ENCODE assay signal across 8 cellular contexts in the genomic region with DNA sequence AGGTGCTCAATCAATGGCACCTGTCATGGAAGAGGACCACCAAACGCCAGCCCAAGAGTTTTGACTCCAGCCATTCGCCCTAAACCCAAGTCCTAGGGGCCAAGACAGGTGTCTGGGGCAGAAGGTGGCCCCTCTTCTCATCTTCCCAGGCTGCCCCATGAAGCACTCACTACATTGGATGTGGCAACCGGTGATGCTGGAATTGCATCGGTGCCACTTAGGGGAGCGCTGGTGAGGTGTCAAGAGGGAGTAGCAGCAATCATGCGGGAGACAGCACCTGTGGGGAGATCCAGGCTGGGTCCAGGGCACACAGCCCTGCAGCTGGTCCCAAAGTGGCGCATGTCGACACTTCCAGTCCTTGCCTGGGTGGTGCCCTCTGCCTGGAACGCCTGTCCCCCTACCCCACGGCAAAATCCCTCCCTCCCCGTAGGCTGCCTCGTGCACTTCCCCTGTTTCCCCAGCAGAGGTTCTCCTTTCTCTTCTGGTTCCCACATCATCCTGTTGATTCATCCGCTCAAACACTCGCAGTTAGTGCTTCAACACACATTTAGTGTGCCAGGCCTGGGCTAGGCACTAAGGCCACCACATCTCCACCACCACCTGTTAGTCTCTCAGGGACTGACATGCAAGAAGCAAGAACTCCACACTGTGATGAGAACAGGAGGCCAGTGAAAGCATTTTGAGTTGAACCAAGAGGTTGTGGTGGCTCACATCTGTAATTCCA. TPM values are rescaled to one million over a fixed set of nuclear protein-coding genes. Genes with fewer than 3 reads are reported as not detected.
DNase-seq lines count a peak whose midpoint lies in the region; ATAC-seq, FAIRE-seq and TF ChIP-seq lines count a peak whose summit lies in the region.

No MANE protein-coding gene starts in this region.

- no peaks in the 10 kb centered on the region for H3K79me2 ChIP-seq in GM12878 (ENCODE audit: control insufficient read depth, insufficient read depth, low read length)

- peak overlapping the region; percentile 64 for H2AFZ ChIP-seq in GM12878 (ENCODE audit: control insufficient read depth, low read depth, low read length)

- BruUV-seq in GM12878 (replicated peaks; lab: Mats Ljungman, UMichigan) = no TSS peak

- in situ Hi-C loops in HAP-1 (cut with MboI; ENCODE audit: low sequenced_read_pairs) = no loop called here
- in situ Hi-C loops in GM12878 (cut with MboI) = no loop called here

- RAD21 ChIA-PET in GM12878 (lab: Charles Lee; ENCODE audit: unreplicated experiment) = interaction anchor here (1.1 to 7.0 kb wide), 4 partner anchors 42 to 184 kb away, joined by 3 to 91 read pairs (median 4); no protein-coding TSS in a partner anchor

- H3K9me3 Mint-ChIP-seq in CD8-positive, alpha-beta T cell = no peaks in the 10 kb centered on the region

- H3K4me3 ChIP-seq in CD8-positive, alpha-beta T cell (ENCODE audit: low read depth, low read length) = no peak overlapping the region
- H3K4me3 ChIP-seq in HAP-1 = no peak overlapping the region
- no peak overlapping the region for H3K4me3 ChIP-seq in GM12878

- TF ChIP-seq EP300 in GM12878 (IDR thresholded peaks at IDR 0.05; ENCODE audit: borderline replicate concordance in 1 of 2, control insufficient read depth in 1 of 2, low read depth in 2 of 2, low read length in 2 of 2) = no peak

- H3K36me3 Mint-ChIP-seq in CD8-positive, alpha-beta T cell = no peaks in the 10 kb centered on the region

- TF ChIP-seq POLR2A in GM12878 (IDR thresholded peaks at IDR 0.05; ENCODE audit: low read depth, low read length) = no peak

- no peaks in the 10 kb centered on the region for H4K20me1 ChIP-seq in GM12878 (ENCODE audit: control insufficient read depth, insufficient read depth)

- CTCF ChIA-PET in CD8-positive, alpha-beta T cell (lab: Charles Lee) = no interaction called here
- CTCF ChIA-PET in GM12878 (lab: Yijun Ruan, JAX) = interaction anchor here (0.7 to 8.9 kb wide), 18 partner anchors 9 to 320 kb away, joined by 3 to 181 read pairs (median 5); no protein-coding TSS in a partner anchor

- SMC1A ChIA-PET in GM12878 (lab: Charles Lee; ENCODE audit: uncharacterized antibody, unreplicated experiment) = interaction anchor here (0.9 to 3.2 kb wide), 14 partner anchors 9 to 184 kb away, joined by 3 to 35 read pairs (median 7); no protein-coding TSS in a partner anchor

- no peak overlapping the region for H3K27ac ChIP-seq in CD8-positive, alpha-beta T cell (ENCODE audit: low read depth, low read length)
- no peak overlapping the region for H3K27ac ChIP-seq in GM12878 (ENCODE audit: control insufficient read depth, insufficient read depth)

- peaks cover 7% of the 10 kb centered on the region for H3K27me3 Mint-ChIP-seq in CD8-positive, alpha-beta T cell (ENCODE audit: low read depth)

- TF ChIP-seq RAD21 in GM12878 (IDR thresholded peaks at IDR 0.05; ENCODE audit: insufficient read depth, low read depth, low read length) = peak; percentile 94

- TF ChIP-seq CTCF in CD8-positive, alpha-beta T cell (IDR thresholded peaks at IDR 0.05) = peak; percentile 29
- peak; percentile 84 to 90 (median 86) for TF ChIP-seq CTCF in GM12878 (IDR thresholded peaks at IDR 0.05 in 2 of 3, conservative IDR thresholded peaks at IDR 0.05 in 1 of 3; ENCODE audit: control insufficient read depth in 2 of 3, extremely low read depth in 1 of 3, insufficient read depth in 1 of 3, low read depth in 3 of 3, low read length in 3 of 3)

- FAIRE-seq in GM12878 (lab: Jason Lieb, UNC) = no peak

- no peaks in the 10 kb centered on the region for H3K4me1 ChIP-seq in CD8-positive, alpha-beta T cell (ENCODE audit: insufficient read depth, low read length)
- H3K4me1 ChIP-seq in HAP-1 (no peaks in the 10 kb centered on the region), GM12878 (ENCODE audit: control insufficient read depth, insufficient read depth, low read length) (no peaks in the 10 kb centered on the region)

- no peaks in the 10 kb centered on the region for H3K9me3 ChIP-seq in CD8-positive, alpha-beta T cell (ENCODE audit: low read length)
- H3K9me3 ChIP-seq in HAP-1 = no peaks in the 10 kb centered on the region
- no peaks in the 10 kb centered on the region for H3K9me3 ChIP-seq in GM12878 (replicated peaks; ENCODE audit: control insufficient read depth, insufficient read depth, low read length)

- DNase-seq in CD8-positive, alpha-beta T cell = peak in 1 of 7 experiments; percentile 12
- DNase-seq in HAP-1 (ENCODE audit: low spot score in 2 of 2) = peak; percentile 23 to 45
- peak; percentile 65 for DNase-seq in OCI-M1 (lab: John Stamatoyannopoulos, UW)
- no peak for DNase-seq in GM12878 (ENCODE audit: low read depth, low spot score)
- DNase-seq in iPS DF 4.7 (ENCODE audit: extremely low read depth, low spot score) = peak; percentile 46
- peak; percentile 10 to 17 for DNase-seq in stimulated activated CD4-positive, alpha-beta T cell treated with anti-CD3 and anti-CD28 coated beads, Interleukin-15, amount 100 ng/mL, for 48 hours (ENCODE audit: low read depth in 2 of 2)
- no peak for DNase-seq in cortex of kidney (lab: John Stamatoyannopoulos, UW)

- no peak for ATAC-seq in CD8-positive, alpha-beta T cell
- ATAC-seq in GM12878 (peak; percentile 97), HG03442 (IDR thresholded peaks at IDR 0.05; ENCODE audit: unreplicated experiment) (no peak)

- no peaks in the 10 kb centered on the region for H3K36me3 ChIP-seq in CD8-positive, alpha-beta T cell (ENCODE audit: insufficient read depth, low read length)
- no peaks in the 10 kb centered on the region for H3K36me3 ChIP-seq in HAP-1 (replicated peaks)
- no peaks in the 10 kb centered on the region for H3K36me3 ChIP-seq in GM12878 (ENCODE audit: control insufficient read depth in 2 of 2, insufficient read depth in 2 of 2, low read length in 1 of 2)

- H3K4me1 Mint-ChIP-seq in CD8-positive, alpha-beta T cell (ENCODE audit: low read depth) = no peaks in the 10 kb centered on the region

- intact Hi-C loops in CD8-positive, alpha-beta T cell (cut with DNase I, micrococcal nuclease) = loop anchor here in 1 of 2 experiments (2.0 kb wide), 1 partner anchor 94 kb away; no protein-coding TSS in a partner anchor
- intact Hi-C loops in GM12878 (cut with micrococcal nuclease; ENCODE audit: unreplicated experiment) = loop anchor here (1.0 to 2.0 kb wide), 4 partner anchors 52 to 182 kb away; no protein-coding TSS in a partner anchor

- no peak overlapping the region for H3K4me3 Mint-ChIP-seq in CD8-positive, alpha-beta T cell

- H3K27ac Mint-ChIP-seq in CD8-positive, alpha-beta T cell = no peak overlapping the region

- no peak overlapping the region for H3K9ac ChIP-seq in GM12878 (ENCODE audit: control insufficient read depth, insufficient read depth, low read length)

- no peaks in the 10 kb centered on the region for H3K27me3 ChIP-seq in CD8-positive, alpha-beta T cell (ENCODE audit: insufficient read depth, low read length)
- H3K27me3 ChIP-seq in HAP-1 (ENCODE audit: low read depth) (no peaks in the 10 kb centered on the region), GM12878 (replicated peaks in 1 of 2; ENCODE audit: control insufficient read depth in 2 of 2, insufficient read depth in 2 of 2, low read length in 1 of 2) (no peaks in the 10 kb centered on the region)

- 39% methylated on average over 14 of the region's 14 CpGs for whole genome bisulfite sequencing in GM12878 (ENCODE audit: insufficient coverage, insufficient replicate concordance, low lambda C conversion rate, missing lambda C conversion rate)

- POLR2A ChIA-PET in CD8-positive, alpha-beta T cell (lab: Charles Lee) = no interaction called here
- POLR2A ChIA-PET in GM12878 (lab: Charles Lee) = no interaction called here

- no peak overlapping the region for H3K4me2 ChIP-seq in GM12878 (ENCODE audit: control insufficient read depth, insufficient read depth)

RNA-seq across cellular contexts. Expression of gene PLA2G2D, which starts 18.5 kb away (rescaled TPM):
- total RNA-seq in CD8-positive, alpha-beta T cell = not detected
- total RNA-seq in GM12878 (2013; cell fraction: nucleolus; rRNA removed) = 0.17 and 0.34 TPM in 2 replicates
- total RNA-seq in GM12878 (2014; rRNA removed) = 0.06 and 0.11 TPM in 2 replicates
- total RNA-seq in GM12878 (2014; rRNA removed; fragmentation: Illumina TruSeq; extraction: Trizol) = 0.14 and 0.22 TPM in 2 replicates
- 0.13 and 0.27 TPM in 2 replicates for total RNA-seq in GM12878 (2021)
- not detected for polyA plus RNA-seq in GM12878 (2011; ENCODE audit: low read depth)
- polyA plus RNA-seq in GM12878 (2011; rRNA removed) = 0.13 and 0.19 TPM in 2 replicates
- polyA plus RNA-seq in GM12878 (2011; cell fraction: cytosol; rRNA removed) = 0.15 and 0.21 TPM in 2 replicates
- 0.04 and 0.10 TPM in 2 replicates for polyA plus RNA-seq in GM12878 (2011; cell fraction: nucleus; rRNA removed)
- 0.07 TPM in 1 of 2 replicates, not detected in the other for polyA plus RNA-seq in GM12878 (2012)
- polyA plus RNA-seq in GM12878 (2014; fragmentation: Illumina TruSeq; extraction: Trizol) = 0.34 TPM in 1 of 2 replicates, not detected in the other
- under 1 TPM; 0.06 to 0.07 TPM for polyA plus RNA-seq in GM12878 (2014; fragmentation: Nextera tagmentation; extraction: Ambion mirVana)
- polyA plus RNA-seq in GM12878 (2014; rRNA removed) = 0.38 TPM in 2 replicates
- not detected for polyA plus RNA-seq in GM12878 (2016; fragmentation: Nextera tagmentation; extraction: Ambion mirVana)
- 0.10 TPM in 1 of 2 replicates, not detected in the other for polyA minus RNA-seq in GM12878 (2011; rRNA and poly(A)+ RNA removed)
- polyA minus RNA-seq in GM12878 (2011; cell fraction: cytosol; rRNA and poly(A)+ RNA removed) = not detected in 2 replicates
- polyA minus RNA-seq in GM12878 (2011; cell fraction: nucleus; rRNA and poly(A)+ RNA removed) = 0.19 TPM in 1 of 2 replicates, not detected in the other

RNA-seq across cellular contexts. Expression of gene PLA2G5, which starts 30.8 kb away (rescaled TPM):
- not detected for total RNA-seq in CD8-positive, alpha-beta T cell
- total RNA-seq in GM12878 (2013; cell fraction: nucleolus; rRNA removed) = not detected in 2 replicates
- total RNA-seq in GM12878 (2014; rRNA removed) (0.17 TPM in 1 of 2 replicates, not detected in the other), GM12878 (2014; rRNA removed; fragmentation: Illumina TruSeq; extraction: Trizol) (not detected in 2 replicates), GM12878 (2021) (not detected in 2 replicates)
- polyA plus RNA-seq in GM12878 (2011; ENCODE audit: low read depth) = not detected
- polyA plus RNA-seq in GM12878 (2011; rRNA removed) (0.10 TPM in 1 of 2 replicates, not detected in the other), GM12878 (2014; fragmentation: Illumina TruSeq; extraction: Trizol) (0.19 TPM in 1 of 2 replicates, not detected in the other), GM12878 (2014; fragmentation: Nextera tagmentation; extraction: Ambion mirVana) (not detected), GM12878 (2014; rRNA removed) (not detected in 2 replicates), GM12878 (2016; fragmentation: Nextera tagmentation; extraction: Ambion mirVana) (not detected)
- 0.36 and 0.38 TPM in 2 replicates for polyA plus RNA-seq in GM12878 (2011; cell fraction: cytosol; rRNA removed)
- 0.28 TPM in 1 of 2 replicates, not detected in the other for polyA plus RNA-seq in GM12878 (2011; cell fraction: nucleus; rRNA removed)
- 0.10 TPM in 1 of 2 replicates, not detected in the other for polyA plus RNA-seq in GM12878 (2012)
- not detected in 2 replicates for polyA minus RNA-seq in GM12878 (2011; rRNA and poly(A)+ RNA removed)
- not detected in 2 replicates for polyA minus RNA-seq in GM12878 (2011; cell fraction: cytosol; rRNA and poly(A)+ RNA removed)
- polyA minus RNA-seq in GM12878 (2011; cell fraction: nucleus; rRNA and poly(A)+ RNA removed) = not detected in 2 replicates

RNA-seq across cellular contexts. Expression of gene PLA2G2F, which starts 38.3 kb away (rescaled TPM):
- total RNA-seq in CD8-positive, alpha-beta T cell = not detected
- not detected in 2 replicates for total RNA-seq in GM12878 (2013; cell fraction: nucleolus; rRNA removed)
- total RNA-seq in GM12878 (2014; rRNA removed) = not detected in 2 replicates
- not detected in 2 replicates for total RNA-seq in GM12878 (2014; rRNA removed; fragmentation: Illumina TruSeq; extraction: Trizol)
- total RNA-seq in GM12878 (2021) = not detected in 2 replicates
- not detected for polyA plus RNA-seq in GM12878 (2011; ENCODE audit: low read depth)
- polyA plus RNA-seq in GM12878 (2011; rRNA removed) = not detected in 2 replicates
- 0.01 and 0.02 TPM in 2 replicates for polyA plus RNA-seq in GM12878 (2011; cell fraction: cytosol; rRNA removed)
- 0.15 and 0.19 TPM in 2 replicates for polyA plus RNA-seq in GM12878 (2011; cell fraction: nucleus; rRNA removed)
- polyA plus RNA-seq in GM12878 (2012) = not detected in 2 replicates
- polyA plus RNA-seq in GM12878 (2014; fragmentation: Illumina TruSeq; extraction: Trizol) = 0.03 TPM in 1 of 2 replicates, not detected in the other
- not detected for polyA plus RNA-seq in GM12878 (2014; fragmentation: Nextera tagmentation; extraction: Ambion mirVana)
- 0.09 TPM in 1 of 2 replicates, not detected in the other for polyA plus RNA-seq in GM12878 (2014; rRNA removed)
- polyA plus RNA-seq in GM12878 (2016; fragmentation: Nextera tagmentation; extraction: Ambion mirVana) = not detected
- 0.05 TPM in 1 of 2 replicates, not detected in the other for polyA minus RNA-seq in GM12878 (2011; rRNA and poly(A)+ RNA removed)
- polyA minus RNA-seq in GM12878 (2011; cell fraction: cytosol; rRNA and poly(A)+ RNA removed) = not detected in 2 replicates
- polyA minus RNA-seq in GM12878 (2011; cell fraction: nucleus; rRNA and poly(A)+ RNA removed) = not detected in 2 replicates

Comparison
In these comparisons a context has a peak if more than half of its experiments do, and no peak if none do; other contexts are left out.
1. DNase-seq: peak in HAP-1 (2 of 2), OCI-M1 (single experiment), iPS DF 4.7 (single experiment) and stimulated activated CD4-positive, alpha-beta T cell treated with anti-CD3 and anti-CD28 coated beads, Interleukin-15, amount 100 ng/mL, for 48 hours (2 of 2); none in GM12878 (single experiment) and cortex of kidney (single experiment).